ENCODE assay signal across 16 cellular contexts in genomic region chr2:78011251-78011650, GRCh38.
A peak's percentile ranks its signal among the peaks of the same experiment; 100 is the strongest.
DNase-seq lines count a peak whose midpoint lies in the region; ATAC-seq lines count a peak whose summit lies in the region.
"Had no signal": no experiment of that assay in that cellular context is flagged by ENCODE, and none has a peak within 500 bp of the region (broad histone marks: within the 10 kb centered on the region; RNA-seq: fewer than 3 reads in every experiment).

No MANE protein-coding gene starts in this region.

- ATAC-seq in GM21786 (IDR thresholded peaks at IDR 0.05; ENCODE audit: unreplicated experiment) (no peak), HG03565 (IDR thresholded peaks at IDR 0.05; ENCODE audit: unreplicated experiment) (no peak), HG03378 (IDR thresholded peaks at IDR 0.05; ENCODE audit: unreplicated experiment) (no peak)
- ATAC-seq: GM23338, HepG2 had no signal

- DNase-seq in OCI-M1 (lab: John Stamatoyannopoulos, UW) (peak; percentile 1), globus pallidus (ENCODE audit: low spot score) (peak; percentile 66), pons (ENCODE audit: low spot score) (peak; percentile 89), RPMI8226 (no peak)
- DNase-seq: ACHN; BE2C; C1 segment of cervical spinal cord; CD4-positive, CD25-positive, alpha-beta regulatory T cell; CD8-positive, alpha-beta memory T cell; COR-L47; HCEC 1CT had no signal
